Comparison of ENCODE assay signal across 12 cellular contexts in genomic region chr2:133568598-133568997, GRCh38. TPM values are rescaled to one million over a fixed set of nuclear protein-coding genes. Genes with fewer than 3 reads are reported as not detected.
DNase-seq lines count a peak whose midpoint lies in the region; ATAC-seq and TF ChIP-seq lines count a peak whose summit lies in the region.
"Had no signal": no experiment of that assay in that cellular context is flagged by ENCODE, and none has a peak within 500 bp of the region (broad histone marks: within the 10 kb centered on the region; RNA-seq: fewer than 3 reads in every experiment).

No MANE protein-coding gene starts in this region.

- H3K36me3 ChIP-seq in RWPE2 (ENCODE audit: low read depth) (no peaks in the 10 kb centered on the region), neuronal stem cell (replicated peaks in 1 of 2; ENCODE audit: control insufficient read depth in 2 of 2, insufficient read depth in 2 of 2, low read length in 2 of 2) (peaks cover 0 to 46% of the 10 kb centered on the region in 2 donors)

- no peak overlapping the region for H2AFZ ChIP-seq in neuronal stem cell (ENCODE audit: low read length)

- H3K27me3 ChIP-seq in AG04450 (ENCODE audit: control insufficient read depth, insufficient read depth, low read length) (no peaks in the 10 kb centered on the region), RWPE2 (ENCODE audit: insufficient read depth, poor library complexity, severe bottlenecking) (no peaks in the 10 kb centered on the region), neuronal stem cell (ENCODE audit: control insufficient read depth in 3 of 3, insufficient read depth in 3 of 3, low read depth in 1 of 3, low read length in 3 of 3) (no peaks in the 10 kb centered on the region)

- no peak overlapping the region for H2BK12ac ChIP-seq in neuronal stem cell (ENCODE audit: low read length)

- H3K27ac ChIP-seq in AG04450 (ENCODE audit: low read depth, low read length): peak overlapping the region; percentile 87
- no peak overlapping the region for H3K27ac ChIP-seq in RWPE2 (ENCODE audit: poor library complexity, severe bottlenecking)
- H3K27ac ChIP-seq in neuronal stem cell (replicated peaks; ENCODE audit: low read length): peak overlapping the region; percentile 16

- peak overlapping the region; percentile 31 for H3K4me2 ChIP-seq in neuronal stem cell (ENCODE audit: insufficient read depth, low read length, poor library complexity, severe bottlenecking)

- H2AK5ac ChIP-seq in neuronal stem cell (ENCODE audit: low read depth, low read length): no peak overlapping the region

- no peak overlapping the region for H3K4ac ChIP-seq in neuronal stem cell (ENCODE audit: low read length)

- H3K9me3 ChIP-seq in AG04450 (ENCODE audit: control insufficient read depth, insufficient read depth, low read length): no peaks in the 10 kb centered on the region
- no peaks in the 10 kb centered on the region for H3K9me3 ChIP-seq in RWPE2 (ENCODE audit: severe bottlenecking)
- peaks cover 2 to 16% of the 10 kb centered on the region in 2 donors for H3K9me3 ChIP-seq in neuronal stem cell (replicated peaks in 1 of 2; ENCODE audit: control insufficient read depth in 2 of 2, insufficient read depth in 1 of 2, low read depth in 1 of 2, low read length in 2 of 2)

- H3K23ac ChIP-seq in neuronal stem cell (ENCODE audit: low read depth, low read length, poor library complexity): no peak overlapping the region

- 0 out of 3 replicates have a peak, but pooled peaks have one; percentile 21 for ATAC-seq in RWPE2 (ENCODE audit: low read depth)

- H2BK5ac ChIP-seq in neuronal stem cell (ENCODE audit: low read length): no peak overlapping the region

- DNase-seq in AG04450 (ENCODE audit: low read depth, low spot score) (no peak), RWPE2 (ENCODE audit: low spot score) (no peak), fibroblast of the aortic adventitia (ENCODE audit: low read depth) (no peak), neuronal stem cell (ENCODE audit: low spot score) (no peak), NCI-H524 (lab: John Stamatoyannopoulos, UW) (no peak), SIG-M5 treated with dmso at 0.1 percent for 504 hours (lab: John Stamatoyannopoulos, UW; ENCODE audit: unreplicated experiment) (no peak), NCI-H748 treated with DMSO at 0.1 percent for 48 hours (lab: John Stamatoyannopoulos, UW) (no peak)
- no peak for DNase-seq in stimulated activated CD4-positive, alpha-beta T cell treated with anti-CD3 and anti-CD28 coated beads, Interleukin-12 subunit alpha, Interleukin-12 subunit beta, amount 100 ng/mL, for 4 hours
- DNase-seq: activated CD4-positive, alpha-beta T cell treated with anti-CD3 and anti-CD28 coated beads for 4 hours; activated effector memory CD4-positive, alpha-beta T cell treated with Interleukin-2 at 50 U/mL for 16 hours; CD4-positive, alpha-beta T cell; NK-92 treated with Interleukin-12 subunit alpha and Interleukin-12 subunit beta, amount 100 ng/mL, for 24 hours had no signal

- H4K91ac ChIP-seq in neuronal stem cell (ENCODE audit: low read depth, low read length, poor library complexity): no peak overlapping the region

- no peak overlapping the region for H2BK120ac ChIP-seq in neuronal stem cell (ENCODE audit: low read depth, low read length)

- peaks cover 4% of the 10 kb centered on the region for H3K4me1 ChIP-seq in RWPE2 (ENCODE audit: insufficient read depth, poor library complexity, severe bottlenecking)
- H3K4me1 ChIP-seq in neuronal stem cell (ENCODE audit: control insufficient read depth in 2 of 2, insufficient read depth in 1 of 2, low read depth in 1 of 2, low read length in 2 of 2): peaks cover 10 to 35% of the 10 kb centered on the region in 2 donors

- no CpG with 5 or more reads among the region's 5 CpGs for WGBS in neuronal stem cell (ENCODE audit: extremely low coverage in 2 of 2, insufficient read length in 2 of 2, insufficient replicate concordance in 1 of 2), 2 donors

- H3K18ac ChIP-seq in neuronal stem cell (ENCODE audit: low read length): no peak overlapping the region

- no peaks in the 10 kb centered on the region for H3K79me1 ChIP-seq in neuronal stem cell (ENCODE audit: low read depth, low read length)

- no peak overlapping the region for H2BK15ac ChIP-seq in neuronal stem cell (ENCODE audit: low read length)

- H3K9ac ChIP-seq in neuronal stem cell (ENCODE audit: low read depth, low read length, poor library complexity): no peak overlapping the region

- H3K4me3 ChIP-seq in AG04450 (ENCODE audit: low read depth, low read length) (peak overlapping the region; percentile 67), RWPE2 (ENCODE audit: severe bottlenecking) (no peak overlapping the region), fibroblast of the aortic adventitia (ENCODE audit: low read depth, low read length) (peak overlapping the region; percentile 40), neuronal stem cell (ENCODE audit: low read length in 2 of 2) (peak overlapping the region in 1 of 2 donors; percentile 63)

- H4K8ac ChIP-seq in neuronal stem cell (ENCODE audit: low read depth, low read length): no peak overlapping the region

- TF ChIP-seq CTCF in AG04450 (IDR thresholded peaks at IDR 0.05; ENCODE audit: low read depth, low read length) (no peak), RWPE2 (IDR thresholded peaks at IDR 0.05; ENCODE audit: poor library complexity, severe bottlenecking) (no peak), fibroblast of the aortic adventitia (IDR thresholded peaks at IDR 0.05; ENCODE audit: insufficient read depth, low read length) (no peak)

- POLR2A ChIA-PET in AG04450 (lab: Yijun Ruan, JAX): interaction anchor here (0.6 to 3.3 kb wide), 6 partner anchors 23 to 517 kb away, joined by 3 to 16 read pairs (median 5); no protein-coding TSS in a partner anchor

- CTCF ChIA-PET in AG04450 (lab: Charles Lee): interaction anchor here (0.6 to 4.3 kb wide), 11 partner anchors 9 to 301 kb away, joined by 3 to 42 read pairs (median 4); no protein-coding TSS in a partner anchor

- H3K14ac ChIP-seq in neuronal stem cell (ENCODE audit: low read length): no peak overlapping the region

RNA-seq across cellular contexts. Expression of gene NCKAP5, which starts 0.3 kb away (rescaled TPM):
- 14.8 and 16.6 TPM in 2 replicates for polyA plus RNA-seq in AG04450 (2011; rRNA removed)
- polyA minus RNA-seq in AG04450 (2011; rRNA and poly(A)+ RNA removed): 28.9 and 34.3 TPM in 2 replicates
- total RNA-seq in fibroblast of the aortic adventitia (ENCODE audit: low replicate concordance): 1.7 and 4.4 TPM in 2 replicates
- 0.50 TPM for polyA plus RNA-seq in neuronal stem cell (2013, experiment 1 of 2)
- polyA plus RNA-seq in neuronal stem cell (2013, experiment 2 of 2): 0.53 TPM
- total RNA-seq: CD4-positive, alpha-beta T cell had no signal
